ENCODE assay signal across 29 cellular contexts in the genomic region with DNA sequence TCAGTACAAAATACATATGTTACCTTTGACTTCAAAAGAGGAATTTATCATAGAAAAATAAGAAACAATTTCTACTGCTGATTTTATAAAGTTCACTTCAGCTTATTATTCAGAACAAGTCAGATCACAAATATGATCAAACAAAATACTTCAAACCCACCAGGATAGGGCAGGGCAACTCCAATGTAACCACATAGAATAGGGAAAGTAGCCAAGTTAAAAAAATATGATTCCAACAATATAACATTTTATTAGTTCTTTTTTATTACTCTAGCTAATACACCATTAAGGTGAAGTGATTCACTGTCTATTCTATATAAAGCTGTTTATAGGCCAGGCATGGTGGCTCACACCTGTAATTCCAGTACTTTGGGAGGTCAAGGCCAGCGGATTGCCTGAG.
"Had no signal": no experiment of that assay in that cellular context is flagged by ENCODE, and none has a peak within 500 bp of the region (broad histone marks: within the 10 kb centered on the region; RNA-seq: fewer than 3 reads in every experiment).

No MANE protein-coding gene starts in this region.

- H3K4me3 Mint-ChIP-seq: stimulated activated effector memory CD8-positive, alpha-beta T cell treated with anti-CD3 and anti-CD28 coated beads, Interleukin-12 subunit alpha, Interleukin-12 subunit beta, amount 100 ng/mL, for 72 hours; stimulated activated memory B cell treated with anti-CD40 and anti-IgM and Interleukin-4, amounts not matched to agents 10 μg/mL and 1 μg/mL and 100 μg/mL, for 72 hours; stimulated activated naive B cell treated with anti-CD40 and anti-IgM and Interleukin-4, amounts not matched to agents 10 μg/mL and 1 μg/mL and 100 μg/mL, for 72 hours; stimulated activated naive CD8-positive, alpha-beta T cell treated with anti-CD3 and anti-CD28 coated beads, Interleukin-15, amount 100 ng/mL, for 72 hours; stimulated activated naive CD8-positive, alpha-beta T cell treated with anti-CD3 and anti-CD28 coated beads, Interleukin-15, Interleukin-2, amounts not matched to agents 100 ng/mL and 50 ng/mL, for 24 hours; type B pancreatic cell had no signal

- DNase-seq: stimulated activated CD4-positive, alpha-beta T cell treated with anti-CD3 and anti-CD28 coated beads, Interleukin-2, amount 100 ng/mL, for 48 hours; stimulated activated CD4-positive, alpha-beta T cell treated with anti-CD3 and anti-CD28 coated beads, Interleukin-4, amount 100 ng/mL, for 1 hour; stimulated activated CD4-positive, alpha-beta T cell treated with anti-CD3 and anti-CD28 coated beads, Interleukin-4, amount 100 ng/mL, for 24 hours; stimulated activated CD4-positive, alpha-beta T cell treated with anti-CD3 and anti-CD28 coated beads, Interleukin-4, amount 100 ng/mL, for 4 hours; stimulated activated CD8-positive, alpha-beta memory T cell treated with anti-CD3 and anti-CD28 coated beads, Interleukin-4, amount 100 ng/mL, for 48 hours; stimulated activated naive B cell treated with anti-CD40 and anti-IgM and Interleukin-4, amounts not matched to agents 10 μg/mL and 1 μg/mL and 100 μg/mL, for 72 hours; stimulated activated naive CD4-positive, alpha-beta T cell; stimulated activated naive CD4-positive, alpha-beta T cell treated with Interleukin-2 at 50 U/mL for 16 hours; stimulated activated naive CD8-positive, alpha-beta T cell treated with anti-CD3 and anti-CD28 coated beads, Interleukin-15, amount 100 ng/mL, for 72 hours; stimulated activated naive CD8-positive, alpha-beta T cell treated with anti-CD3 and anti-CD28 coated beads, Interleukin-15, Interleukin-2, amounts not matched to agents 100 U/mL and 50 U/mL, for 24 hours; stomach; substantia nigra; testis; thyroid gland; tibial artery; transverse colon; trophoblast cell; upper lobe of left lung; upper lobe of right lung; uterus had no signal

- H3K27ac ChIP-seq: stomach, suprapubic skin, testis, thoracic aorta, thyroid gland, tibial artery, tibial nerve, transverse colon, upper lobe of left lung, upper lobe of right lung, uterus, vagina had no signal

- H3K36me3 Mint-ChIP-seq: stimulated activated effector memory CD8-positive, alpha-beta T cell treated with anti-CD3 and anti-CD28 coated beads, Interleukin-12 subunit alpha, Interleukin-12 subunit beta, amount 100 ng/mL, for 72 hours; stimulated activated memory B cell treated with anti-CD40 and anti-IgM and Interleukin-4, amounts not matched to agents 10 μg/mL and 1 μg/mL and 100 μg/mL, for 72 hours; stimulated activated naive B cell treated with anti-CD40 and anti-IgM and Interleukin-4, amounts not matched to agents 10 μg/mL and 1 μg/mL and 100 μg/mL, for 72 hours; type B pancreatic cell had no signal

- H3K27ac Mint-ChIP-seq: stimulated activated effector memory CD8-positive, alpha-beta T cell treated with anti-CD3 and anti-CD28 coated beads, Interleukin-12 subunit alpha, Interleukin-12 subunit beta, amount 100 ng/mL, for 72 hours; stimulated activated memory B cell treated with anti-CD40 and anti-IgM and Interleukin-4, amounts not matched to agents 10 μg/mL and 1 μg/mL and 100 μg/mL, for 72 hours; stimulated activated naive B cell treated with anti-CD40 and anti-IgM and Interleukin-4, amounts not matched to agents 10 μg/mL and 1 μg/mL and 100 μg/mL, for 72 hours; stimulated activated naive CD8-positive, alpha-beta T cell treated with anti-CD3 and anti-CD28 coated beads, Interleukin-15, Interleukin-2, amounts not matched to agents 100 ng/mL and 50 ng/mL, for 24 hours; type B pancreatic cell had no signal

- H3K4me3 ChIP-seq: stomach, suprapubic skin, testis, thoracic aorta, thyroid gland, tibial artery, tibial nerve, transverse colon, upper lobe of left lung, upper lobe of right lung, uterus, vagina had no signal

- H3K9me3 ChIP-seq: stomach, suprapubic skin, testis, thoracic aorta, thyroid gland, tibial artery, tibial nerve, transverse colon, upper lobe of left lung, upper lobe of right lung, uterus, vagina had no signal

- FAIRE-seq: urothelium cell line had no signal

- ATAC-seq: stimulated activated effector memory CD8-positive, alpha-beta T cell treated with anti-CD3 and anti-CD28 coated beads, Interleukin-12 subunit alpha, Interleukin-12 subunit beta, amount 100 ng/mL, for 72 hours; stimulated activated memory B cell treated with anti-CD40 and anti-IgM and Interleukin-4, amounts not matched to agents 10 μg/mL and 1 μg/mL and 100 μg/mL, for 72 hours; stimulated activated naive B cell treated with anti-CD40 and anti-IgM and Interleukin-4, amounts not matched to agents 10 μg/mL and 1 μg/mL and 100 μg/mL, for 72 hours; stimulated activated naive CD8-positive, alpha-beta T cell treated with anti-CD3 and anti-CD28 coated beads, Interleukin-15, amount 100 ng/mL, for 72 hours; stimulated activated naive CD8-positive, alpha-beta T cell treated with anti-CD3 and anti-CD28 coated beads, Interleukin-15, Interleukin-2, amounts not matched to agents 100 U/mL and 50 U/mL, for 24 hours; upper lobe of right lung had no signal

- H3K27me3 ChIP-seq: stomach, suprapubic skin, testis, thyroid gland, tibial artery, tibial nerve, transverse colon, upper lobe of left lung, upper lobe of right lung, uterus, vagina had no signal

- H3K9me3 Mint-ChIP-seq: stimulated activated effector memory CD8-positive, alpha-beta T cell treated with anti-CD3 and anti-CD28 coated beads, Interleukin-12 subunit alpha, Interleukin-12 subunit beta, amount 100 ng/mL, for 72 hours; stimulated activated memory B cell treated with anti-CD40 and anti-IgM and Interleukin-4, amounts not matched to agents 10 μg/mL and 1 μg/mL and 100 μg/mL, for 72 hours; stimulated activated naive B cell treated with anti-CD40 and anti-IgM and Interleukin-4, amounts not matched to agents 10 μg/mL and 1 μg/mL and 100 μg/mL, for 72 hours; stimulated activated naive CD8-positive, alpha-beta T cell treated with anti-CD3 and anti-CD28 coated beads, Interleukin-15, amount 100 ng/mL, for 72 hours; stimulated activated naive CD8-positive, alpha-beta T cell treated with anti-CD3 and anti-CD28 coated beads, Interleukin-15, Interleukin-2, amounts not matched to agents 100 ng/mL and 50 ng/mL, for 24 hours; type B pancreatic cell had no signal

- H3K4me1 Mint-ChIP-seq: stimulated activated effector memory CD8-positive, alpha-beta T cell treated with anti-CD3 and anti-CD28 coated beads, Interleukin-12 subunit alpha, Interleukin-12 subunit beta, amount 100 ng/mL, for 72 hours; stimulated activated memory B cell treated with anti-CD40 and anti-IgM and Interleukin-4, amounts not matched to agents 10 μg/mL and 1 μg/mL and 100 μg/mL, for 72 hours; stimulated activated naive CD8-positive, alpha-beta T cell treated with anti-CD3 and anti-CD28 coated beads, Interleukin-15, amount 100 ng/mL, for 72 hours had no signal

- H3K4me1 ChIP-seq: stomach, suprapubic skin, testis, thyroid gland, tibial artery, tibial nerve, transverse colon, upper lobe of left lung, upper lobe of right lung, uterus, vagina had no signal

- H3K36me3 ChIP-seq: stomach, suprapubic skin, thoracic aorta, thyroid gland, tibial artery, tibial nerve, transverse colon, upper lobe of left lung, upper lobe of right lung, uterus, vagina had no signal

- H3K27me3 Mint-ChIP-seq: stimulated activated memory B cell treated with anti-CD40 and anti-IgM and Interleukin-4, amounts not matched to agents 10 μg/mL and 1 μg/mL and 100 μg/mL, for 72 hours; stimulated activated naive B cell treated with anti-CD40 and anti-IgM and Interleukin-4, amounts not matched to agents 10 μg/mL and 1 μg/mL and 100 μg/mL, for 72 hours; stimulated activated naive CD8-positive, alpha-beta T cell treated with anti-CD3 and anti-CD28 coated beads, Interleukin-15, amount 100 ng/mL, for 72 hours; stimulated activated naive CD8-positive, alpha-beta T cell treated with anti-CD3 and anti-CD28 coated beads, Interleukin-15, Interleukin-2, amounts not matched to agents 100 ng/mL and 50 ng/mL, for 24 hours; type B pancreatic cell had no signal
